Comparison of ENCODE assay signal across 25 cellular contexts in genomic region chr1:41632788-41633575, GRCh38.
DNase-seq lines count a peak whose midpoint lies in the region; ATAC-seq and TF ChIP-seq lines count a peak whose summit lies in the region.
"Had no signal": no experiment of that assay in that cellular context is flagged by ENCODE, and none has a peak within 500 bp of the region (broad histone marks: within the 10 kb centered on the region; RNA-seq: fewer than 3 reads in every experiment).

No MANE protein-coding gene starts in this region.

- H3K9ac ChIP-seq in mesenchymal stem cell (ENCODE audit: low read length): no peak overlapping the region
- H3K9ac ChIP-seq: parathyroid adenoma had no signal

- H2BK12ac ChIP-seq in mesenchymal stem cell (ENCODE audit: low read length in 2 of 2): no peak overlapping the region

- peaks cover 16% of the 10 kb centered on the region for H3K79me1 ChIP-seq in mesenchymal stem cell (replicated peaks; ENCODE audit: low read length, poor library complexity, severe bottlenecking)

- peak overlapping the region in 1 of 2 donors; percentile 23 for H3K27ac Mint-ChIP-seq in natural killer cell treated with Interleukin-12 subunit alpha and Interleukin-12 subunit beta and Interleukin-15 and Interleukin-18, amount 100 ng/mL, for 72 hours
- no peak overlapping the region for H3K27ac Mint-ChIP-seq in natural killer cell
- peak overlapping the region; percentile 9 for H3K27ac Mint-ChIP-seq in activated CD8-positive, alpha-beta T cell treated with anti-CD3 and anti-CD28 coated beads, Interleukin-2, amount 10 ng/mL, durations not matched to agents 7 days and 5 days

- H2BK5ac ChIP-seq in mesenchymal stem cell (ENCODE audit: low read depth, low read length, poor library complexity, severe bottlenecking): no peak overlapping the region

- peak overlapping the region; percentile 17 for H2AK5ac ChIP-seq in mesenchymal stem cell (ENCODE audit: low read length, severe bottlenecking)

- no peak overlapping the region for H2AFZ ChIP-seq in mesenchymal stem cell (ENCODE audit: low read depth, low read length)
- H2AFZ ChIP-seq: parathyroid adenoma had no signal

- H3K4me1 Mint-ChIP-seq in natural killer cell treated with Interleukin-12 subunit alpha and Interleukin-12 subunit beta and Interleukin-15 and Interleukin-18, amount 100 ng/mL, for 72 hours (ENCODE audit: low read depth in 2 of 2): peaks cover 24 to 35% of the 10 kb centered on the region in 2 donors
- H3K4me1 Mint-ChIP-seq in natural killer cell: peaks cover 25 to 34% of the 10 kb centered on the region in 2 donors
- peaks cover 14% of the 10 kb centered on the region for H3K4me1 Mint-ChIP-seq in activated CD8-positive, alpha-beta T cell treated with anti-CD3 and anti-CD28 coated beads, Interleukin-2, amount 10 ng/mL, durations not matched to agents 7 days and 5 days (ENCODE audit: low read depth)

- no peak overlapping the region for H3K23ac ChIP-seq in mesenchymal stem cell (ENCODE audit: low read length in 2 of 2)

- H3K4ac ChIP-seq in mesenchymal stem cell (ENCODE audit: low read depth in 1 of 2, low read length in 2 of 2): no peak overlapping the region

- H3K27ac ChIP-seq in mesenchymal stem cell (ENCODE audit: low read length, poor library complexity, severe bottlenecking): no peak overlapping the region
- H3K27ac ChIP-seq in aorta (ENCODE audit: low read depth in 1 of 2, low read length in 2 of 2): no peak overlapping the region
- H3K27ac ChIP-seq: parathyroid adenoma, RWPE1, suprapubic skin had no signal

- H3K4me1 ChIP-seq in mesenchymal stem cell (ENCODE audit: control insufficient read depth, insufficient read depth, low read depth, low read length) (peaks cover 25% of the 10 kb centered on the region), aorta (ENCODE audit: control insufficient read depth in 1 of 2, insufficient read depth in 2 of 2, low read length in 2 of 2) (no peaks in the 10 kb centered on the region)
- H3K4me1 ChIP-seq: breast epithelium, parathyroid adenoma had no signal

- WGBS in mesenchymal stem cell: 90% methylated on average over 13 of the region's 14 CpGs
- 95 to 97% methylated on average over 14 of the region's 14 CpGs for WGBS in aorta, 2 donors

- H4K91ac ChIP-seq in mesenchymal stem cell (ENCODE audit: low read length): no peak overlapping the region

- no peak for TF ChIP-seq CTCF in natural killer cell (IDR thresholded peaks at IDR 0.05)

- H3K9me3 Mint-ChIP-seq in natural killer cell treated with Interleukin-12 subunit alpha and Interleukin-12 subunit beta and Interleukin-15 and Interleukin-18, amount 100 ng/mL, for 72 hours: no peaks in the 10 kb centered on the region
- no peaks in the 10 kb centered on the region for H3K9me3 Mint-ChIP-seq in natural killer cell
- H3K9me3 Mint-ChIP-seq in activated CD8-positive, alpha-beta T cell treated with anti-CD3 and anti-CD28 coated beads, Interleukin-2, amount 10 ng/mL, durations not matched to agents 7 days and 5 days (ENCODE audit: insufficient read depth): no peaks in the 10 kb centered on the region
- H3K9me3 Mint-ChIP-seq: CD14-positive monocyte had no signal

- CTCF ChIA-PET in activated CD8-positive, alpha-beta T cell treated with anti-CD3 and anti-CD28 coated beads, Interleukin-2, amount 10 ng/mL, durations not matched to agents 7 days and 5 days (lab: Charles Lee): no interaction called here

- no peaks in the 10 kb centered on the region for H3K27me3 Mint-ChIP-seq in natural killer cell treated with Interleukin-12 subunit alpha and Interleukin-12 subunit beta and Interleukin-15 and Interleukin-18, amount 100 ng/mL, for 72 hours
- no peaks in the 10 kb centered on the region for H3K27me3 Mint-ChIP-seq in natural killer cell (ENCODE audit: low read depth in 2 of 2)
- no peaks in the 10 kb centered on the region for H3K27me3 Mint-ChIP-seq in activated CD8-positive, alpha-beta T cell treated with anti-CD3 and anti-CD28 coated beads, Interleukin-2, amount 10 ng/mL, durations not matched to agents 7 days and 5 days (ENCODE audit: low read depth)
- H3K27me3 Mint-ChIP-seq: T-helper 17 cell had no signal

- H2BK120ac ChIP-seq in mesenchymal stem cell (ENCODE audit: low read depth, low read length): no peak overlapping the region

- no peak for ATAC-seq in natural killer cell treated with Interleukin-12 subunit alpha and Interleukin-12 subunit beta and Interleukin-15 and Interleukin-18, amount 100 ng/mL, for 72 hours
- ATAC-seq in natural killer cell (no peak), aorta (ENCODE audit: low FRiP score) (peak; percentile 26), GM19463 (IDR thresholded peaks at IDR 0.05; ENCODE audit: unreplicated experiment) (no peak)
- no peak for ATAC-seq in activated CD8-positive, alpha-beta T cell treated with anti-CD3 and anti-CD28 coated beads, Interleukin-2, amount 10 ng/mL, durations not matched to agents 7 days and 5 days
- ATAC-seq: HCT116, T-helper 17 cell had no signal

- H3K14ac ChIP-seq in mesenchymal stem cell (ENCODE audit: low read length in 2 of 2): no peak overlapping the region

- no peak overlapping the region for H3K4me3 Mint-ChIP-seq in natural killer cell treated with Interleukin-12 subunit alpha and Interleukin-12 subunit beta and Interleukin-15 and Interleukin-18, amount 100 ng/mL, for 72 hours
- H3K4me3 Mint-ChIP-seq in natural killer cell: no peak overlapping the region
- H3K4me3 Mint-ChIP-seq in activated CD8-positive, alpha-beta T cell treated with anti-CD3 and anti-CD28 coated beads, Interleukin-2, amount 10 ng/mL, durations not matched to agents 7 days and 5 days: no peak overlapping the region
- H3K4me3 Mint-ChIP-seq: CD14-positive monocyte, T-helper 17 cell had no signal

- H3K36me3 ChIP-seq in mesenchymal stem cell (ENCODE audit: control insufficient read depth in 1 of 2, insufficient read depth in 2 of 2, low read depth in 1 of 2, low read length in 2 of 2) (no peaks in the 10 kb centered on the region), aorta (ENCODE audit: control insufficient read depth in 1 of 2, insufficient read depth in 2 of 2, low read length in 1 of 2) (no peaks in the 10 kb centered on the region)
- H3K36me3 ChIP-seq: breast epithelium, MG63, suprapubic skin had no signal

- POLR2A ChIA-PET in activated CD8-positive, alpha-beta T cell treated with anti-CD3 and anti-CD28 coated beads, Interleukin-2, amount 10 ng/mL, durations not matched to agents 7 days and 5 days (lab: Charles Lee): no interaction called here

- H3K4me3 ChIP-seq in mesenchymal stem cell (ENCODE audit: insufficient read depth in 1 of 2, low read depth in 1 of 2, low read length in 2 of 2) (no peak overlapping the region), aorta (ENCODE audit: low read length in 2 of 2) (no peak overlapping the region)
- H3K4me3 ChIP-seq: breast epithelium, MG63, suprapubic skin had no signal

- H3K4me2 ChIP-seq in mesenchymal stem cell (ENCODE audit: low read length, poor library complexity, severe bottlenecking): no peak overlapping the region

- H2BK15ac ChIP-seq in mesenchymal stem cell (ENCODE audit: low read depth, poor library complexity, severe bottlenecking): no peak overlapping the region

- peak; percentile 16 for DNase-seq in natural killer cell treated with Interleukin-12 subunit alpha and Interleukin-12 subunit beta and Interleukin-15 and Interleukin-18, amount 100 ng/mL, for 72 hours (ENCODE audit: low spot score)
- no peak for DNase-seq in natural killer cell
- no peak for DNase-seq in activated CD8-positive, alpha-beta T cell treated with anti-CD3 and anti-CD28 coated beads, Interleukin-2, amount 10 ng/mL, durations not matched to agents 7 days and 5 days
- DNase-seq in mesenchymal stem cell: no peak
- no peak for DNase-seq in aorta
- DNase-seq in activated CD4-positive, CD25-positive, alpha-beta regulatory T cell treated with anti-CD3 and anti-CD28 coated beads, Interleukin-2, amount 50 U/mL, for 72 hours: no peak
- DNase-seq in NCI-H748 treated with DMSO at 0.1 percent for 48 hours (lab: John Stamatoyannopoulos, UW): no peak
- DNase-seq: activated CD4-positive, alpha-beta T cell treated with anti-CD3 and anti-CD28 coated beads for 48 hours; activated effector memory CD4-positive, alpha-beta T cell treated with anti-CD3 and anti-CD28 coated beads, Interleukin-2, amount 50 U/mL, for 16 hours; DMS79 treated with DMSO at 0.1 percent for 48 hours; effector CD8-positive, alpha-beta T cell; KBM-7; MG63; NCI-H2081; NCI-H226; NCI-H774; stimulated activated CD4-positive, alpha-beta T cell treated with anti-CD3 and anti-CD28 coated beads, Interleukin-2, amount 100 ng/mL, for 48 hours; T-helper 17 cell had no signal

- H3K36me3 Mint-ChIP-seq in natural killer cell treated with Interleukin-12 subunit alpha and Interleukin-12 subunit beta and Interleukin-15 and Interleukin-18, amount 100 ng/mL, for 72 hours: no peaks in the 10 kb centered on the region
- H3K36me3 Mint-ChIP-seq in natural killer cell: no peaks in the 10 kb centered on the region
- peaks cover 5% of the 10 kb centered on the region for H3K36me3 Mint-ChIP-seq in activated CD8-positive, alpha-beta T cell treated with anti-CD3 and anti-CD28 coated beads, Interleukin-2, amount 10 ng/mL, durations not matched to agents 7 days and 5 days (ENCODE audit: low read depth)

- H3K27me3 ChIP-seq in mesenchymal stem cell (ENCODE audit: control insufficient read depth in 1 of 2, insufficient read depth in 1 of 2, low read length in 2 of 2): no peaks in the 10 kb centered on the region
- no peaks in the 10 kb centered on the region for H3K27me3 ChIP-seq in aorta (ENCODE audit: control insufficient read depth in 1 of 2, insufficient read depth in 2 of 2, low read length in 1 of 2)
- H3K27me3 ChIP-seq: breast epithelium, MG63, suprapubic skin had no signal

- no peaks in the 10 kb centered on the region for H3K9me3 ChIP-seq in mesenchymal stem cell (ENCODE audit: control insufficient read depth, low read length)
- no peaks in the 10 kb centered on the region for H3K9me3 ChIP-seq in aorta (ENCODE audit: control insufficient read depth, low read length)
- H3K9me3 ChIP-seq: breast epithelium, MG63, suprapubic skin had no signal

- H3K18ac ChIP-seq in mesenchymal stem cell (ENCODE audit: low read depth in 1 of 2, low read length in 2 of 2): no peak overlapping the region

- intact Hi-C loops in natural killer cell (cut with micrococcal nuclease) (no loop called here), aorta (cut with DNase I) (no loop called here)

- no peak overlapping the region for H4K8ac ChIP-seq in mesenchymal stem cell (ENCODE audit: low read length)
